ENCODE assay signal across 13 cellular contexts in the genomic region with DNA sequence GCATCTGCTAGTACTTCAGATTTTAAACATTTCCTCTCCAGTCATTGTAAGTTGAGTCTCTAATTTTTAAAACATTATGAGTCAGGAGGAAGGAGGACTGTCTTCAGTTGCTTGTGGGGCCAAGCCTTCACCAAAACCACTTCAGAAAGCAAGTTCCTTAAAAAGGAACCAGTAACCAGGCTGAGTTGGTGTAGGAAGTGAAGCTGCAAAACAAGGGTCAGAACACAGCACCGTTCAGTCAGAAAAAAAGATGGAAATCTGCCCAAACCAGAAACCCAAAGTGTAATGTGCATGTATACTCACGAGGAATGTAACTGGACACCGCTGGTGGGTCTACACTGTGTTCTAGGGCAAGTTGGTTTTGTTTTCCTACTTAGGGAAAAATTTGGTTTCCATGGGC.
DNase-seq lines count a peak whose midpoint lies in the region; ATAC-seq, FAIRE-seq and TF ChIP-seq lines count a peak whose summit lies in the region.
"Had no signal": no experiment of that assay in that cellular context is flagged by ENCODE, and none has a peak within 500 bp of the region (broad histone marks: within the 10 kb centered on the region; RNA-seq: fewer than 3 reads in every experiment).

No MANE protein-coding gene starts in this region.

- no peak for DNase-seq in Right ventricle myocardium superior
- no peak for DNase-seq in right atrium auricular region (ENCODE audit: low spot score)
- peak; percentile 53 for DNase-seq in fibroblast of villous mesenchyme (ENCODE audit: low read depth)
- peak; percentile 18 for DNase-seq in urothelium cell line (ENCODE audit: low spot score)
- no peak for DNase-seq in activated T-cell treated with anti-CD3 and anti-CD28 coated beads, Interleukin-2, amount 50 U/mL, for 1 hour
- DNase-seq in NCI-H82 (lab: John Stamatoyannopoulos, UW): no peak
- DNase-seq: activated CD8-positive, alpha-beta memory T cell treated with anti-CD3 and anti-CD28 coated beads, Interleukin-2, amount 50 U/mL, for 4 hours; NCI-H187; SW 1271 had no signal

- no peaks in the 10 kb centered on the region for H3K27me3 ChIP-seq in right atrium auricular region
- H3K27me3 ChIP-seq: neutrophil had no signal

- peak; percentile 38 for ATAC-seq in Right ventricle myocardium superior (ENCODE audit: poor library complexity)
- ATAC-seq in SK-N-SH treated with all-trans-retinoic acid at 6 μM for 48 hours: peak; percentile 75
- ATAC-seq in HG03135 (IDR thresholded peaks at IDR 0.05; ENCODE audit: unreplicated experiment): no peak

- TF ChIP-seq CTCF in right atrium auricular region (IDR thresholded peaks at IDR 0.05): no peak
- TF ChIP-seq CTCF in fibroblast of villous mesenchyme (IDR thresholded peaks at IDR 0.05; ENCODE audit: insufficient read depth, low read depth, low read length): no peak

- no peak overlapping the region for H3K27ac ChIP-seq in right atrium auricular region
- H3K27ac ChIP-seq: neutrophil had no signal

- H3K4me1 ChIP-seq in right atrium auricular region: no peaks in the 10 kb centered on the region

- H3K4me3 ChIP-seq in right atrium auricular region: no peak overlapping the region
- H3K4me3 ChIP-seq in fibroblast of villous mesenchyme (ENCODE audit: low read depth, low read length): no peak overlapping the region

- no peak for FAIRE-seq in urothelium cell line (lab: Jason Lieb, UNC)
- FAIRE-seq: H1 had no signal

- no peaks in the 10 kb centered on the region for H3K36me3 ChIP-seq in right atrium auricular region
- H3K36me3 ChIP-seq: neutrophil had no signal

- no peaks in the 10 kb centered on the region for H3K9me3 ChIP-seq in right atrium auricular region
- H3K9me3 ChIP-seq: neutrophil had no signal

- intact Hi-C loops in Right ventricle myocardium superior (cut with DNase I): no loop called here

TF ChIP-seq in SK-N-SH treated with all-trans-retinoic acid at 6 μM for 48 hours, 23 proteins besides CTCF, POLR2A, EP300 and RAD21:
- TF ChIP-seq, protein P1, sequence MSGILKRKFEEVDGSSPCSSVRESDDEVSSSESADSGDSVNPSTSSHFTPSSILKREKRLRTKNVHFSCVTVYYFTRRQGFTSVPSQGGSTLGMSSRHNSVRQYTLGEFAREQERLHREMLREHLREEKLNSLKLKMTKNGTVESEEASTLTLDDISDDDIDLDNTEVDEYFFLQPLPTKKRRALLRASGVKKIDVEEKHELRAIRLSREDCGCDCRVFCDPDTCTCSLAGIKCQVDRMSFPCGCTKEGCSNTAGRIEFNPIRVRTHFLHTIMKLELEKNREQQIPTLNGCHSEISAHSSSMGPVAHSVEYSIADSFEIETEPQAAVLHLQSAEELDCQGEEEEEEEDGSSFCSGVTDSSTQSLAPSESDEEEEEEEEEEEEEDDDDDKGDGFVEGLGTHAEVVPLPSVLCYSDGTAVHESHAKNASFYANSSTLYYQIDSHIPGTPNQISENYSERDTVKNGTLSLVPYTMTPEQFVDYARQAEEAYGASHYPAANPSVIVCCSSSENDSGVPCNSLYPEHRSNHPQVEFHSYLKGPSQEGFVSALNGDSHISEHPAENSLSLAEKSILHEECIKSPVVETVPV (CRISPR knock-in tag; IDR thresholded peaks at IDR 0.05): no peak
- TF ChIP-seq, protein P2, sequence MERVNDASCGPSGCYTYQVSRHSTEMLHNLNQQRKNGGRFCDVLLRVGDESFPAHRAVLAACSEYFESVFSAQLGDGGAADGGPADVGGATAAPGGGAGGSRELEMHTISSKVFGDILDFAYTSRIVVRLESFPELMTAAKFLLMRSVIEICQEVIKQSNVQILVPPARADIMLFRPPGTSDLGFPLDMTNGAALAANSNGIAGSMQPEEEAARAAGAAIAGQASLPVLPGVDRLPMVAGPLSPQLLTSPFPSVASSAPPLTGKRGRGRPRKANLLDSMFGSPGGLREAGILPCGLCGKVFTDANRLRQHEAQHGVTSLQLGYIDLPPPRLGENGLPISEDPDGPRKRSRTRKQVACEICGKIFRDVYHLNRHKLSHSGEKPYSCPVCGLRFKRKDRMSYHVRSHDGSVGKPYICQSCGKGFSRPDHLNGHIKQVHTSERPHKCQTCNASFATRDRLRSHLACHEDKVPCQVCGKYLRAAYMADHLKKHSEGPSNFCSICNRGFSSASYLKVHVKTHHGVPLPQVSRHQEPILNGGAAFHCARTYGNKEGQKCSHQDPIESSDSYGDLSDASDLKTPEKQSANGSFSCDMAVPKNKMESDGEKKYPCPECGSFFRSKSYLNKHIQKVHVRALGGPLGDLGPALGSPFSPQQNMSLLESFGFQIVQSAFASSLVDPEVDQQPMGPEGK (CRISPR knock-in tag; IDR thresholded peaks at IDR 0.05; ENCODE audit: borderline replicate concordance): no peak
- TF ChIP-seq POU6F1 (CRISPR knock-in tag; IDR thresholded peaks at IDR 0.05; ENCODE audit: borderline replicate concordance, low read depth): no peak
- TF ChIP-seq ZNF70 (CRISPR knock-in tag; IDR thresholded peaks at IDR 0.05): no peak
- no peak for TF ChIP-seq SNAI2 (CRISPR knock-in tag; IDR thresholded peaks at IDR 0.05)
- TF ChIP-seq TCF4 (CRISPR knock-in tag; IDR thresholded peaks at IDR 0.05; ENCODE audit: borderline replicate concordance): no peak
- no peak for TF ChIP-seq RARB (CRISPR knock-in tag; IDR thresholded peaks at IDR 0.05)
- TF ChIP-seq, protein P3, sequence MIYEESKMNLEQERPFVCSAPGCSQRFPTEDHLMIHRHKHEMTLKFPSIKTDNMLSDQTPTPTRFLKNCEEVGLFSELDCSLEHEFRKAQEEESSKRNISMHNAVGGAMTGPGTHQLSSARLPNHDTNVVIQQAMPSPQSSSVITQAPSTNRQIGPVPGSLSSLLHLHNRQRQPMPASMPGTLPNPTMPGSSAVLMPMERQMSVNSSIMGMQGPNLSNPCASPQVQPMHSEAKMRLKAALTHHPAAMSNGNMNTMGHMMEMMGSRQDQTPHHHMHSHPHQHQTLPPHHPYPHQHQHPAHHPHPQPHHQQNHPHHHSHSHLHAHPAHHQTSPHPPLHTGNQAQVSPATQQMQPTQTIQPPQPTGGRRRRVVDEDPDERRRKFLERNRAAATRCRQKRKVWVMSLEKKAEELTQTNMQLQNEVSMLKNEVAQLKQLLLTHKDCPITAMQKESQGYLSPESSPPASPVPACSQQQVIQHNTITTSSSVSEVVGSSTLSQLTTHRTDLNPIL (CRISPR knock-in tag; IDR thresholded peaks at IDR 0.05; ENCODE audit: low read depth): no peak
- TF ChIP-seq ISL1 (CRISPR knock-in tag; IDR thresholded peaks at IDR 0.05): no peak
- no peak for TF ChIP-seq GLIS3 (CRISPR knock-in tag; IDR thresholded peaks at IDR 0.05)
- TF ChIP-seq ARNTL (CRISPR knock-in tag; IDR thresholded peaks at IDR 0.05; ENCODE audit: borderline replicate concordance, low read depth): no peak
- no peak for TF ChIP-seq ZFP3 (CRISPR knock-in tag; IDR thresholded peaks at IDR 0.05)
- TF ChIP-seq OSR1 (CRISPR knock-in tag; IDR thresholded peaks at IDR 0.05): no peak
- no peak for TF ChIP-seq TSHZ2 (CRISPR knock-in tag; IDR thresholded peaks at IDR 0.05)
- no peak for TF ChIP-seq ZNF565 (CRISPR knock-in tag; conservative IDR thresholded peaks at IDR 0.05; ENCODE audit: low read depth)
- TF ChIP-seq ZFP30 (CRISPR knock-in tag; IDR thresholded peaks at IDR 0.05): no peak
- TF ChIP-seq ESRRG (CRISPR knock-in tag; IDR thresholded peaks at IDR 0.05): no peak

Comparison
In these comparisons a context has a peak if more than half of its experiments do, and no peak if none do; other contexts are left out.
1. DNase-seq: peak in fibroblast of villous mesenchyme (single experiment) and urothelium cell line (single experiment); none in Right ventricle myocardium superior (single experiment), right atrium auricular region (single experiment), activated T-cell treated with anti-CD3 and anti-CD28 coated beads, Interleukin-2, amount 50 U/mL, for 1 hour (single experiment) and NCI-H82 (single experiment).